ENCODE assay signal across 1 cellular context in genomic region chr11:47394322-47395224, GRCh38.
A peak's percentile ranks its signal among the peaks of the same experiment; 100 is the strongest.
TF ChIP-seq lines count a peak whose summit lies in the region.

No MANE protein-coding gene starts in this region.

TF ChIP-seq in K562, 482 proteins besides CTCF, POLR2A, EP300 and RAD21 (continued from another document and continues in another):
- TF ChIP-seq ZNF740 (CRISPR knock-in tag; IDR thresholded peaks at IDR 0.05), result no peak
- no peak for TF ChIP-seq ZNF740 (tag; IDR thresholded peaks at IDR 0.05)
- TF ChIP-seq, protein P1, sequence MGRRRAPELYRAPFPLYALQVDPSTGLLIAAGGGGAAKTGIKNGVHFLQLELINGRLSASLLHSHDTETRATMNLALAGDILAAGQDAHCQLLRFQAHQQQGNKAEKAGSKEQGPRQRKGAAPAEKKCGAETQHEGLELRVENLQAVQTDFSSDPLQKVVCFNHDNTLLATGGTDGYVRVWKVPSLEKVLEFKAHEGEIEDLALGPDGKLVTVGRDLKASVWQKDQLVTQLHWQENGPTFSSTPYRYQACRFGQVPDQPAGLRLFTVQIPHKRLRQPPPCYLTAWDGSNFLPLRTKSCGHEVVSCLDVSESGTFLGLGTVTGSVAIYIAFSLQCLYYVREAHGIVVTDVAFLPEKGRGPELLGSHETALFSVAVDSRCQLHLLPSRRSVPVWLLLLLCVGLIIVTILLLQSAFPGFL (CRISPR knock-in tag; IDR thresholded peaks at IDR 0.05), result no peak
- peak; percentile 30; the same call in 1 of the 2 replicates for TF ChIP-seq ZNF695 (CRISPR knock-in tag; IDR thresholded peaks at IDR 0.05)
- TF ChIP-seq KLF1 (tag; IDR thresholded peaks at IDR 0.05), result 0 out of 2 replicates have a peak, but pooled peaks have one; percentile 21
- no peak for TF ChIP-seq MXI1 (IDR thresholded peaks at IDR 0.05; ENCODE audit: low read depth, low read length)
- 0 out of 2 replicates have a peak, but pooled peaks have one; percentile 33 for TF ChIP-seq ZNF316 (IDR thresholded peaks at IDR 0.05)
- TF ChIP-seq, protein P2, sequence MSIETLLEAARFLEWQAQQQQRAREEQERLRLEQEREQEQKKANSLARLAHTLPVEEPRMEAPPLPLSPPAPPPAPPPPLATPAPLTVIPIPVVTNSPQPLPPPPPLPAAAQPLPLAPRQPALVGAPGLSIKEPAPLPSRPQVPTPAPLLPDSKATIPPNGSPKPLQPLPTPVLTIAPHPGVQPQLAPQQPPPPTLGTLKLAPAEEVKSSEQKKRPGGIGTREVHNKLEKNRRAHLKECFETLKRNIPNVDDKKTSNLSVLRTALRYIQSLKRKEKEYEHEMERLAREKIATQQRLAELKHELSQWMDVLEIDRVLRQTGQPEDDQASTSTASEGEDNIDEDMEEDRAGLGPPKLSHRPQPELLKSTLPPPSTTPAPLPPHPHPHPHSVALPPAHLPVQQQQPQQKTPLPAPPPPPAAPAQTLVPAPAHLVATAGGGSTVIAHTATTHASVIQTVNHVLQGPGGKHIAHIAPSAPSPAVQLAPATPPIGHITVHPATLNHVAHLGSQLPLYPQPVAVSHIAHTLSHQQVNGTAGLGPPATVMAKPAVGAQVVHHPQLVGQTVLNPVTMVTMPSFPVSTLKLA (conservative IDR thresholded peaks at IDR 0.05), result peak in 1 of 2 experiments; percentile 61; a peak in 2 of 4 replicates
- peak; percentile 38; the same call in 1 of the 2 replicates for TF ChIP-seq GTF2A2 (tag; IDR thresholded peaks at IDR 0.05)
- 0 out of 2 replicates have a peak, but pooled peaks have one; percentile 6 for TF ChIP-seq REST (CRISPR knock-in tag; IDR thresholded peaks at IDR 0.05; ENCODE audit: low read depth)
- no peak for TF ChIP-seq RBM22 (IDR thresholded peaks at IDR 0.05; ENCODE audit: low read depth, low read length, poor library complexity, severe bottlenecking)
- no peak for TF ChIP-seq EZH2 (IDR thresholded peaks at IDR 0.05; ENCODE audit: borderline replicate concordance, low read depth, low read length)
- no peak for TF ChIP-seq MYBL2 (IDR thresholded peaks at IDR 0.05; ENCODE audit: low read depth)
- no peak for TF ChIP-seq MYBL2 (CRISPR knock-in tag; IDR thresholded peaks at IDR 0.05; ENCODE audit: borderline replicate concordance)
- no peak for TF ChIP-seq HDGF (IDR thresholded peaks at IDR 0.05)
- no peak for TF ChIP-seq EWSR1 (IDR thresholded peaks at IDR 0.05; ENCODE audit: borderline replicate concordance, low read depth, partially characterized antibody)
- no peak for TF ChIP-seq GTF3C2 (IDR thresholded peaks at IDR 0.05; ENCODE audit: borderline replicate concordance, extremely low read depth, insufficient read length)
- no peak for TF ChIP-seq THRB (CRISPR knock-in tag; conservative IDR thresholded peaks at IDR 0.05)
- no peak for TF ChIP-seq CSDE1 (IDR thresholded peaks at IDR 0.05)
- TF ChIP-seq MAFF (IDR thresholded peaks at IDR 0.05; ENCODE audit: low read length), result no peak
- TF ChIP-seq, protein P3, sequence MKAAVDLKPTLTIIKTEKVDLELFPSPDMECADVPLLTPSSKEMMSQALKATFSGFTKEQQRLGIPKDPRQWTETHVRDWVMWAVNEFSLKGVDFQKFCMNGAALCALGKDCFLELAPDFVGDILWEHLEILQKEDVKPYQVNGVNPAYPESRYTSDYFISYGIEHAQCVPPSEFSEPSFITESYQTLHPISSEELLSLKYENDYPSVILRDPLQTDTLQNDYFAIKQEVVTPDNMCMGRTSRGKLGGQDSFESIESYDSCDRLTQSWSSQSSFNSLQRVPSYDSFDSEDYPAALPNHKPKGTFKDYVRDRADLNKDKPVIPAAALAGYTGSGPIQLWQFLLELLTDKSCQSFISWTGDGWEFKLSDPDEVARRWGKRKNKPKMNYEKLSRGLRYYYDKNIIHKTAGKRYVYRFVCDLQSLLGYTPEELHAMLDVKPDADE (conservative IDR thresholded peaks at IDR 0.05; ENCODE audit: control insufficient read depth, low read depth, low read length), result no peak
- TF ChIP-seq, protein P4, sequence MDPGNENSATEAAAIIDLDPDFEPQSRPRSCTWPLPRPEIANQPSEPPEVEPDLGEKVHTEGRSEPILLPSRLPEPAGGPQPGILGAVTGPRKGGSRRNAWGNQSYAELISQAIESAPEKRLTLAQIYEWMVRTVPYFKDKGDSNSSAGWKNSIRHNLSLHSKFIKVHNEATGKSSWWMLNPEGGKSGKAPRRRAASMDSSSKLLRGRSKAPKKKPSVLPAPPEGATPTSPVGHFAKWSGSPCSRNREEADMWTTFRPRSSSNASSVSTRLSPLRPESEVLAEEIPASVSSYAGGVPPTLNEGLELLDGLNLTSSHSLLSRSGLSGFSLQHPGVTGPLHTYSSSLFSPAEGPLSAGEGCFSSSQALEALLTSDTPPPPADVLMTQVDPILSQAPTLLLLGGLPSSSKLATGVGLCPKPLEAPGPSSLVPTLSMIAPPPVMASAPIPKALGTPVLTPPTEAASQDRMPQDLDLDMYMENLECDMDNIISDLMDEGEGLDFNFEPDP (CRISPR knock-in tag; IDR thresholded peaks at IDR 0.05), result no peak; the same call in 1 of the 2 replicates
- TF ChIP-seq, protein P5, sequence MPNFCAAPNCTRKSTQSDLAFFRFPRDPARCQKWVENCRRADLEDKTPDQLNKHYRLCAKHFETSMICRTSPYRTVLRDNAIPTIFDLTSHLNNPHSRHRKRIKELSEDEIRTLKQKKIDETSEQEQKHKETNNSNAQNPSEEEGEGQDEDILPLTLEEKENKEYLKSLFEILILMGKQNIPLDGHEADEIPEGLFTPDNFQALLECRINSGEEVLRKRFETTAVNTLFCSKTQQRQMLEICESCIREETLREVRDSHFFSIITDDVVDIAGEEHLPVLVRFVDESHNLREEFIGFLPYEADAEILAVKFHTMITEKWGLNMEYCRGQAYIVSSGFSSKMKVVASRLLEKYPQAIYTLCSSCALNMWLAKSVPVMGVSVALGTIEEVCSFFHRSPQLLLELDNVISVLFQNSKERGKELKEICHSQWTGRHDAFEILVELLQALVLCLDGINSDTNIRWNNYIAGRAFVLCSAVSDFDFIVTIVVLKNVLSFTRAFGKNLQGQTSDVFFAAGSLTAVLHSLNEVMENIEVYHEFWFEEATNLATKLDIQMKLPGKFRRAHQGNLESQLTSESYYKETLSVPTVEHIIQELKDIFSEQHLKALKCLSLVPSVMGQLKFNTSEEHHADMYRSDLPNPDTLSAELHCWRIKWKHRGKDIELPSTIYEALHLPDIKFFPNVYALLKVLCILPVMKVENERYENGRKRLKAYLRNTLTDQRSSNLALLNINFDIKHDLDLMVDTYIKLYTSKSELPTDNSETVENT (CRISPR knock-in tag; IDR thresholded peaks at IDR 0.05), result no peak
- no peak for TF ChIP-seq ZC3H8 (IDR thresholded peaks at IDR 0.05)
- TF ChIP-seq TOE1 (IDR thresholded peaks at IDR 0.05; ENCODE audit: borderline replicate concordance), result no peak
- TF ChIP-seq TOE1 (CRISPR knock-in tag; IDR thresholded peaks at IDR 0.05; ENCODE audit: borderline replicate concordance, low read depth), result no peak
- TF ChIP-seq CCAR2 (IDR thresholded peaks at IDR 0.05; ENCODE audit: low read depth, low read length), result no peak
- no peak for TF ChIP-seq ZNF146 (CRISPR knock-in tag; IDR thresholded peaks at IDR 0.05; ENCODE audit: unreplicated experiment)
